ENCODE assay signal across 1 cellular context in genomic region chr6:11317885-11318771, GRCh38.
TF ChIP-seq lines count a peak whose summit lies in the region.

No MANE protein-coding gene starts in this region.

TF ChIP-seq in HepG2, 621 proteins besides CTCF, POLR2A, EP300 and RAD21 (continued from another document and continues in another):
- TF ChIP-seq PBX3 (CRISPR knock-in tag; IDR thresholded peaks at IDR 0.05; ENCODE audit: borderline replicate concordance) (no peak), HOMEZ (CRISPR knock-in tag; IDR thresholded peaks at IDR 0.05; ENCODE audit: low read depth) (peak; percentile 74), ZBTB21 (CRISPR knock-in tag; IDR thresholded peaks at IDR 0.05) (peak; percentile 71; the same call in 1 of the 2 replicates), CCDC6 (CRISPR knock-in tag; IDR thresholded peaks at IDR 0.05) (no peak), SALL2 (CRISPR knock-in tag; IDR thresholded peaks at IDR 0.05) (no peak; the same call in 1 of the 2 replicates), ZFP37 (CRISPR knock-in tag; IDR thresholded peaks at IDR 0.05; ENCODE audit: borderline replicate concordance) (peak; percentile 67; the same call in 1 of the 2 replicates), HDAC2 (CRISPR knock-in tag; IDR thresholded peaks at IDR 0.05) (peak; percentile 81), SPEN (CRISPR knock-in tag; IDR thresholded peaks at IDR 0.05; ENCODE audit: low read depth) (peak; percentile 40; the same call in 1 of the 2 replicates), TEAD3 (CRISPR knock-in tag; optimal IDR thresholded peaks at IDR 0.05; ENCODE audit: borderline replicate concordance) (peak; percentile 67), TARDBP (CRISPR knock-in tag; IDR thresholded peaks at IDR 0.05) (peak; percentile 39; the same call in 1 of the 2 replicates), MXI1 (IDR thresholded peaks at IDR 0.05; ENCODE audit: borderline replicate concordance, low read depth, low read length) (no peak), ZFY (CRISPR knock-in tag; IDR thresholded peaks at IDR 0.05) (0 out of 2 replicates have a peak, but pooled peaks have one; percentile 22), HNF1A (IDR thresholded peaks at IDR 0.05; ENCODE audit: low read depth) (0 out of 2 replicates have a peak, but pooled peaks have one; percentile 25), HNF1A (CRISPR knock-in tag; IDR thresholded peaks at IDR 0.05; ENCODE audit: borderline replicate concordance) (no peak; the same call in 1 of the 2 replicates), POLR2G (IDR thresholded peaks at IDR 0.05; ENCODE audit: low read depth, low read length) (no peak), ZNF180 (CRISPR knock-in tag; IDR thresholded peaks at IDR 0.05; ENCODE audit: borderline replicate concordance, low read depth) (no peak), ZNF710 (CRISPR knock-in tag; IDR thresholded peaks at IDR 0.05; ENCODE audit: borderline replicate concordance) (peak; percentile 87; the same call in 1 of the 2 replicates), MIER3 (CRISPR knock-in tag; IDR thresholded peaks at IDR 0.05; ENCODE audit: borderline replicate concordance) (peak; percentile 77; the same call in 1 of the 2 replicates), ZNF574 (CRISPR knock-in tag; IDR thresholded peaks at IDR 0.05) (0 out of 2 replicates have a peak, but pooled peaks have one; percentile 9), ZNF12 (CRISPR knock-in tag; IDR thresholded peaks at IDR 0.05) (0 out of 2 replicates have a peak, but pooled peaks have one; percentile 27), ZBTB43 (CRISPR knock-in tag; conservative IDR thresholded peaks at IDR 0.05) (peak; percentile 70; the same call in 1 of the 2 replicates), KAT7 (CRISPR knock-in tag; IDR thresholded peaks at IDR 0.05; ENCODE audit: borderline replicate concordance) (peak; percentile 84; the same call in 1 of the 2 replicates), FOXJ3 (CRISPR knock-in tag; IDR thresholded peaks at IDR 0.05; ENCODE audit: borderline replicate concordance) (peak; percentile 55; the same call in 1 of the 2 replicates), DMAP1 (CRISPR knock-in tag; IDR thresholded peaks at IDR 0.05) (peak; percentile 76; the same call in 1 of the 2 replicates), ATF7 (IDR thresholded peaks at IDR 0.05) (0 out of 2 replicates have a peak, but pooled peaks have one; percentile 22), ATF7 (CRISPR knock-in tag; IDR thresholded peaks at IDR 0.05) (peak; percentile 66; the same call in 1 of the 2 replicates), SMAD3 (CRISPR knock-in tag; IDR thresholded peaks at IDR 0.05) (0 out of 2 replicates have a peak, but pooled peaks have one; percentile 42), ZKSCAN8 (CRISPR knock-in tag; IDR thresholded peaks at IDR 0.05; ENCODE audit: borderline replicate concordance) (0 out of 2 replicates have a peak, but pooled peaks have one; percentile 23), RFXANK (CRISPR knock-in tag; IDR thresholded peaks at IDR 0.05) (no peak), ZNF687 (CRISPR knock-in tag; IDR thresholded peaks at IDR 0.05) (peak; percentile 21; the same call in 1 of the 2 replicates), PRMT3 (CRISPR knock-in tag; IDR thresholded peaks at IDR 0.05; ENCODE audit: borderline replicate concordance, low read depth) (no peak), MIER2 (CRISPR knock-in tag; IDR thresholded peaks at IDR 0.05) (0 out of 2 replicates have a peak, but pooled peaks have one; percentile 42), TEF (CRISPR knock-in tag; IDR thresholded peaks at IDR 0.05) (peak; percentile 88), ZNF292 (CRISPR knock-in tag; IDR thresholded peaks at IDR 0.05; ENCODE audit: borderline replicate concordance, low read depth) (peak; percentile 87), ZBTB20 (CRISPR knock-in tag; IDR thresholded peaks at IDR 0.05; ENCODE audit: borderline replicate concordance, low read depth) (peak; percentile 45; the same call in 1 of the 2 replicates), SAP130 (CRISPR knock-in tag; IDR thresholded peaks at IDR 0.05; ENCODE audit: low read depth) (peak; percentile 60), KMT2A (CRISPR knock-in tag; IDR thresholded peaks at IDR 0.05) (peak; percentile 56; the same call in 1 of the 2 replicates), ZNF546 (CRISPR knock-in tag; conservative IDR thresholded peaks at IDR 0.05) (no peak), ZNF20 (CRISPR knock-in tag; IDR thresholded peaks at IDR 0.05) (0 out of 2 replicates have a peak, but pooled peaks have one; percentile 36), FOXO1 (CRISPR knock-in tag; IDR thresholded peaks at IDR 0.05) (peak; percentile 66; the same call in 1 of the 2 replicates), ZNF3 (CRISPR knock-in tag; IDR thresholded peaks at IDR 0.05) (no peak)
